ENCODE assay signal across 24 cellular contexts in the genomic region with DNA sequence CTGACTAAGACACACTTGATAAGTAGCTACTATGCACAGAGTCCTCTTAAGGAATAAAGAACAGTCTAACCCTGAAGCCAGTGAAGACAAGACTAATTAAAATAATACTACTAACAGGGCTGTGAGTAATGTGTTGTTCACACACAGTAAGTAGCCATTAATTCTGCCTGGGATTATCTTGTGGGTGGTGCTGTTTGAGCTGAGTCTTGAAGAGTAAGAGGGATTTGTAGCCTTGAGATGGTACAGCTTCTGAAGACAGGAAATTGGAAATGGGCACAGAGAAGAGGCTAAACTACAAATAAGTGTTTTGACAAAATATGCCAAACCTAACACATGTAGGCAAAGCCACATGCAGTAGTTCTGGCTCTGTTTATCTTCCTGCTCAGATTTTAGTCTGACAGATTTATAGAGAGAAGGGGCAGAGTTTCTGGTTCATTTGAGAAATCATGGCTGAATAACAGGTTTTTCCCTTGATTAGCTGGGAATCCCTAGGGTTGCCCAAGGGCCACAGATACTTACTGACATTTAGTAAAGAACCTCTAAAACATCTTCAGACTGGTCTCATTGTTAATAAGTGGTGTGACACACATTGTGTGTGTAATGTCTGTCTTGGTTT. TPM values are rescaled to one million over a fixed set of nuclear protein-coding genes. Genes with fewer than 3 reads are reported as not detected.
A peak's percentile ranks its signal among the peaks of the same experiment; 100 is the strongest.
DNase-seq lines count a peak whose midpoint lies in the region; ATAC-seq and TF ChIP-seq lines count a peak whose summit lies in the region.
"Had no signal": no experiment of that assay in that cellular context is flagged by ENCODE, and none has a peak within 500 bp of the region (broad histone marks: within the 10 kb centered on the region; RNA-seq: fewer than 3 reads in every experiment).

No MANE protein-coding gene starts in this region.

- H3K4me2 ChIP-seq in mammary epithelial cell (ENCODE audit: insufficient read depth, low read depth, low read length) = no peak overlapping the region
- H3K4me2 ChIP-seq: A549 had no signal

- no peak overlapping the region for H3K27ac Mint-ChIP-seq in MCF 10A (ENCODE audit: low read depth, unreplicated experiment)
- H3K27ac Mint-ChIP-seq: stimulated activated effector memory CD8-positive, alpha-beta T cell treated with anti-CD3 and anti-CD28 coated beads, Interleukin-12 subunit alpha, Interleukin-12 subunit beta, amount 100 ng/mL, for 72 hours had no signal

- dilution Hi-C loops in mammary epithelial cell (cut with HindIII; ENCODE audit: low sequenced_read_pairs) = no loop called here

- no peaks in the 10 kb centered on the region for H3K27me3 Mint-ChIP-seq in MCF 10A (ENCODE audit: insufficient read depth, unreplicated experiment)

- H3K36me3 ChIP-seq in mammary epithelial cell (ENCODE audit: insufficient read depth, low read length) = no peaks in the 10 kb centered on the region
- no peaks in the 10 kb centered on the region for H3K36me3 ChIP-seq in upper lobe of left lung
- H3K36me3 ChIP-seq: transverse colon had no signal

- no peaks in the 10 kb centered on the region for H3K79me2 ChIP-seq in mammary epithelial cell (ENCODE audit: insufficient read depth, low read length)

- peak; percentile 80 for DNase-seq in mammary epithelial cell
- DNase-seq in MCF 10A (ENCODE audit: unreplicated experiment) = no peak
- DNase-seq in amniotic epithelial cell (ENCODE audit: low read depth) = peak; percentile 83
- peak; percentile 8 for DNase-seq in kidney tubule cell (ENCODE audit: low spot score)
- no peak for DNase-seq in upper lobe of left lung
- DNase-seq in cardiac septum (ENCODE audit: low spot score) = no peak
- DNase-seq in left lobe of liver (ENCODE audit: low spot score) = no peak
- no peak for DNase-seq in glomerular visceral epithelial cell (ENCODE audit: extremely low spot score)
- DNase-seq: activated CD4-positive, alpha-beta T cell treated with anti-CD3 and anti-CD28 coated beads for 4 hours; activated CD8-positive, alpha-beta memory T cell treated with anti-CD3 and anti-CD28 coated beads, Interleukin-2, amount 50 U/mL, for 48 hours; anterior cingulate cortex; DMS79 treated with DMSO at 0.1 percent for 48 hours; kidney; mucosa of descending colon; NCI-H1092 treated with DMSO at 0.1 percent for 48 hours; NK-92 treated with Interleukin-12 subunit alpha and Interleukin-12 subunit beta, amount 100 ng/mL, for 24 hours; occipital lobe; SHP77 treated with DMSO at 0.1 percent for 48 hours; small intestine; T-helper 9 cell; transverse colon had no signal

- POLR2A ChIA-PET in MCF 10A (lab: Yijun Ruan, JAX) = no interaction called here

- TF ChIP-seq EP300 in upper lobe of left lung (IDR thresholded peaks at IDR 0.05) = no peak

- no peaks in the 10 kb centered on the region for H3K36me3 Mint-ChIP-seq in MCF 10A (ENCODE audit: insufficient read depth, unreplicated experiment)
- H3K36me3 Mint-ChIP-seq: stimulated activated effector memory CD8-positive, alpha-beta T cell treated with anti-CD3 and anti-CD28 coated beads, Interleukin-12 subunit alpha, Interleukin-12 subunit beta, amount 100 ng/mL, for 72 hours had no signal

- H3K4me1 ChIP-seq in mammary epithelial cell (ENCODE audit: insufficient read depth, low read length) (peaks cover 7% of the 10 kb centered on the region), upper lobe of left lung (no peaks in the 10 kb centered on the region)
- H3K4me1 ChIP-seq: A549, transverse colon had no signal

- H3K4me3 ChIP-seq in mammary epithelial cell (replicated peaks in 1 of 3; ENCODE audit: insufficient read depth in 1 of 3, low read depth in 2 of 3, low read length in 3 of 3) = no peak overlapping the region
- H3K4me3 ChIP-seq in upper lobe of left lung = no peak overlapping the region
- H3K4me3 ChIP-seq: A549, coronary artery, mucosa of descending colon, transverse colon had no signal

- H3K27ac ChIP-seq in mammary epithelial cell (ENCODE audit: insufficient read depth, low read depth, low read length) = no peak overlapping the region
- no peak overlapping the region for H3K27ac ChIP-seq in upper lobe of left lung
- H3K27ac ChIP-seq: A549, coronary artery, transverse colon had no signal

- CTCF ChIA-PET in mammary epithelial cell (lab: Charles Lee; ENCODE audit: low non-redundant PET) = no interaction called here
- CTCF ChIA-PET in MCF 10A (lab: Yijun Ruan, JAX) = interaction anchor here (0.8 to 1.7 kb wide), 3 partner anchors 192 to 305 kb away, joined by 3 read pairs; no protein-coding TSS in a partner anchor

- no peak overlapping the region for H3K9ac ChIP-seq in mammary epithelial cell (ENCODE audit: insufficient read depth, low read length)

- in situ Hi-C loops in mammary epithelial cell (cut with MboI; ENCODE audit: low sequenced_read_pairs in 2 of 2) = no loop called here

- no peak for TF ChIP-seq POLR2A in upper lobe of left lung (IDR thresholded peaks at IDR 0.05)

- TF ChIP-seq CTCF in mammary epithelial cell (conservative IDR thresholded peaks at IDR 0.05 in 1 of 2, IDR thresholded peaks at IDR 0.05 in 1 of 2; ENCODE audit: extremely low read depth in 1 of 2, insufficient read depth in 1 of 2, low read depth in 1 of 2, low read length in 2 of 2) = no peak
- no peak for TF ChIP-seq CTCF in MCF 10A (IDR thresholded peaks at IDR 0.05; ENCODE audit: unreplicated experiment)
- TF ChIP-seq CTCF in upper lobe of left lung (IDR thresholded peaks at IDR 0.05) = no peak

- H3K27me3 ChIP-seq in mammary epithelial cell (ENCODE audit: insufficient read depth, low read length) = no peaks in the 10 kb centered on the region
- H3K27me3 ChIP-seq in upper lobe of left lung = no peaks in the 10 kb centered on the region
- H3K27me3 ChIP-seq: transverse colon had no signal

- H3K4me1 Mint-ChIP-seq in MCF 10A (ENCODE audit: insufficient read depth, unreplicated experiment) = peaks cover 7% of the 10 kb centered on the region
- H3K4me1 Mint-ChIP-seq: stimulated activated effector memory CD8-positive, alpha-beta T cell treated with anti-CD3 and anti-CD28 coated beads, Interleukin-12 subunit alpha, Interleukin-12 subunit beta, amount 100 ng/mL, for 72 hours had no signal

- no peak for ATAC-seq in upper lobe of left lung (ENCODE audit: low FRiP score in 2 of 2)
- ATAC-seq in left lobe of liver = no peak
- ATAC-seq: A549; mucosa of descending colon; stimulated activated effector memory CD8-positive, alpha-beta T cell treated with anti-CD3 and anti-CD28 coated beads, Interleukin-12 subunit alpha, Interleukin-12 subunit beta, amount 100 ng/mL, for 72 hours had no signal

- H3K9me3 ChIP-seq in mammary epithelial cell (replicated peaks; ENCODE audit: insufficient read depth, low read length) (no peaks in the 10 kb centered on the region), upper lobe of left lung (no peaks in the 10 kb centered on the region)
- H3K9me3 ChIP-seq: A549, mucosa of descending colon, transverse colon had no signal

- peak overlapping the region; percentile 52 for H2AFZ ChIP-seq in mammary epithelial cell (ENCODE audit: low read depth, low read length)

- H3K9me3 Mint-ChIP-seq in MCF 10A (ENCODE audit: unreplicated experiment) = no peaks in the 10 kb centered on the region
- H3K9me3 Mint-ChIP-seq: stimulated activated effector memory CD8-positive, alpha-beta T cell treated with anti-CD3 and anti-CD28 coated beads, Interleukin-12 subunit alpha, Interleukin-12 subunit beta, amount 100 ng/mL, for 72 hours had no signal

- BruUV-seq in mammary epithelial cell (replicated peaks; lab: Mats Ljungman, UMichigan) (no TSS peak), MCF 10A (replicated peaks; lab: Mats Ljungman, UMichigan) (no TSS peak)

- H3K4me3 Mint-ChIP-seq in MCF 10A (ENCODE audit: unreplicated experiment) = no peak overlapping the region
- H3K4me3 Mint-ChIP-seq: stimulated activated effector memory CD8-positive, alpha-beta T cell treated with anti-CD3 and anti-CD28 coated beads, Interleukin-12 subunit alpha, Interleukin-12 subunit beta, amount 100 ng/mL, for 72 hours had no signal

- intact Hi-C loops in mammary epithelial cell (cut with micrococcal nuclease) = no loop called here
- intact Hi-C loops in MCF 10A (cut with micrococcal nuclease) = no loop called here
- intact Hi-C loops in cardiac septum (cut with DNase I) = no loop called here

- no peaks in the 10 kb centered on the region for H4K20me1 ChIP-seq in mammary epithelial cell (ENCODE audit: insufficient read depth, low read length)

RNA-seq across cellular contexts. Expression of gene ITGBL1, which starts 38.0 kb away (rescaled TPM):
- total RNA-seq in mammary epithelial cell = 10 to 100 TPM in 1 of 2 donors, 1 to 10 TPM in 1; 5.5 to 16.7 TPM
- 0.23 TPM for polyA plus RNA-seq in mammary epithelial cell
- polyA minus RNA-seq in mammary epithelial cell = 5.1 TPM
- total RNA-seq in MCF 10A (2022) = 0.17 TPM in 1 of 2 replicates, not detected in the other
- 10 to 100 TPM in 5 of 6 donors, 1 to 10 TPM in 1; 5.2 to 51.9 (median 21.9) TPM for total RNA-seq in upper lobe of left lung
- total RNA-seq in cardiac septum = 9.2 TPM
- total RNA-seq in left lobe of liver = 0.81 TPM

Comparison
In these comparisons a context has a peak if more than half of its experiments do, and no peak if none do; other contexts are left out.
1. DNase-seq: peak in mammary epithelial cell (single experiment), amniotic epithelial cell (single experiment) and kidney tubule cell (single experiment); none in MCF 10A (single experiment), upper lobe of left lung (0 of 2), cardiac septum (single experiment), left lobe of liver (single experiment) and glomerular visceral epithelial cell (single experiment).